Comparison of ENCODE assay signal across 2 cellular contexts in genomic region chr5:181224390-181225234, GRCh38.
TF ChIP-seq lines count a peak whose summit lies in the region.

No MANE protein-coding gene starts in this region.

TF ChIP-seq in SK-N-SH, 30 proteins besides CTCF, POLR2A, EP300 and RAD21 (continued from another document):
- TF ChIP-seq, protein P1, sequence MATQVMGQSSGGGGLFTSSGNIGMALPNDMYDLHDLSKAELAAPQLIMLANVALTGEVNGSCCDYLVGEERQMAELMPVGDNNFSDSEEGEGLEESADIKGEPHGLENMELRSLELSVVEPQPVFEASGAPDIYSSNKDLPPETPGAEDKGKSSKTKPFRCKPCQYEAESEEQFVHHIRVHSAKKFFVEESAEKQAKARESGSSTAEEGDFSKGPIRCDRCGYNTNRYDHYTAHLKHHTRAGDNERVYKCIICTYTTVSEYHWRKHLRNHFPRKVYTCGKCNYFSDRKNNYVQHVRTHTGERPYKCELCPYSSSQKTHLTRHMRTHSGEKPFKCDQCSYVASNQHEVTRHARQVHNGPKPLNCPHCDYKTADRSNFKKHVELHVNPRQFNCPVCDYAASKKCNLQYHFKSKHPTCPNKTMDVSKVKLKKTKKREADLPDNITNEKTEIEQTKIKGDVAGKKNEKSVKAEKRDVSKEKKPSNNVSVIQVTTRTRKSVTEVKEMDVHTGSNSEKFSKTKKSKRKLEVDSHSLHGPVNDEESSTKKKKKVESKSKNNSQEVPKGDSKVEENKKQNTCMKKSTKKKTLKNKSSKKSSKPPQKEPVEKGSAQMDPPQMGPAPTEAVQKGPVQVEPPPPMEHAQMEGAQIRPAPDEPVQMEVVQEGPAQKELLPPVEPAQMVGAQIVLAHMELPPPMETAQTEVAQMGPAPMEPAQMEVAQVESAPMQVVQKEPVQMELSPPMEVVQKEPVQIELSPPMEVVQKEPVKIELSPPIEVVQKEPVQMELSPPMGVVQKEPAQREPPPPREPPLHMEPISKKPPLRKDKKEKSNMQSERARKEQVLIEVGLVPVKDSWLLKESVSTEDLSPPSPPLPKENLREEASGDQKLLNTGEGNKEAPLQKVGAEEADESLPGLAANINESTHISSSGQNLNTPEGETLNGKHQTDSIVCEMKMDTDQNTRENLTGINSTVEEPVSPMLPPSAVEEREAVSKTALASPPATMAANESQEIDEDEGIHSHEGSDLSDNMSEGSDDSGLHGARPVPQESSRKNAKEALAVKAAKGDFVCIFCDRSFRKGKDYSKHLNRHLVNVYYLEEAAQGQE (IDR thresholded peaks at IDR 0.05; ENCODE audit: low read depth, low read length) = no peak
- no peak for TF ChIP-seq RCOR1 (IDR thresholded peaks at IDR 0.05; ENCODE audit: low read length)
- TF ChIP-seq POLR2AphosphoS5 (IDR thresholded peaks at IDR 0.05; ENCODE audit: low read depth, low read length) = no peak
- 0 out of 2 replicates have a peak, but pooled peaks have one; percentile 5 for TF ChIP-seq MAX (IDR thresholded peaks at IDR 0.05; ENCODE audit: low read depth)
- TF ChIP-seq NRF1 (IDR thresholded peaks at IDR 0.05; ENCODE audit: low read depth, low read length) = no peak
- TF ChIP-seq TEAD4 (IDR thresholded peaks at IDR 0.05; ENCODE audit: borderline replicate concordance, insufficient read depth) = no peak
- no peak for TF ChIP-seq CHD2 (IDR thresholded peaks at IDR 0.05; ENCODE audit: low read length, partially characterized antibody)
TF ChIP-seq in SK-N-SH: peak in this region for 1.

TF ChIP-seq in SK-N-SH treated with all-trans-retinoic acid at 6 μM for 48 hours, 23 proteins besides CTCF, POLR2A, EP300 and RAD21 (continued from another document):
- TF ChIP-seq, protein P2, sequence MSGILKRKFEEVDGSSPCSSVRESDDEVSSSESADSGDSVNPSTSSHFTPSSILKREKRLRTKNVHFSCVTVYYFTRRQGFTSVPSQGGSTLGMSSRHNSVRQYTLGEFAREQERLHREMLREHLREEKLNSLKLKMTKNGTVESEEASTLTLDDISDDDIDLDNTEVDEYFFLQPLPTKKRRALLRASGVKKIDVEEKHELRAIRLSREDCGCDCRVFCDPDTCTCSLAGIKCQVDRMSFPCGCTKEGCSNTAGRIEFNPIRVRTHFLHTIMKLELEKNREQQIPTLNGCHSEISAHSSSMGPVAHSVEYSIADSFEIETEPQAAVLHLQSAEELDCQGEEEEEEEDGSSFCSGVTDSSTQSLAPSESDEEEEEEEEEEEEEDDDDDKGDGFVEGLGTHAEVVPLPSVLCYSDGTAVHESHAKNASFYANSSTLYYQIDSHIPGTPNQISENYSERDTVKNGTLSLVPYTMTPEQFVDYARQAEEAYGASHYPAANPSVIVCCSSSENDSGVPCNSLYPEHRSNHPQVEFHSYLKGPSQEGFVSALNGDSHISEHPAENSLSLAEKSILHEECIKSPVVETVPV (CRISPR knock-in tag; IDR thresholded peaks at IDR 0.05) = no peak
- no peak for TF ChIP-seq ZC3H10 (CRISPR knock-in tag; IDR thresholded peaks at IDR 0.05)
- no peak for TF ChIP-seq ESRRG (CRISPR knock-in tag; IDR thresholded peaks at IDR 0.05)
- no peak for TF ChIP-seq CSDC2 (CRISPR knock-in tag; IDR thresholded peaks at IDR 0.05)
- no peak for TF ChIP-seq OSR1 (CRISPR knock-in tag; IDR thresholded peaks at IDR 0.05)
- TF ChIP-seq ZFP3 (CRISPR knock-in tag; IDR thresholded peaks at IDR 0.05) = no peak
- no peak for TF ChIP-seq SNAI2 (CRISPR knock-in tag; IDR thresholded peaks at IDR 0.05)
- TF ChIP-seq ZNF70 (CRISPR knock-in tag; IDR thresholded peaks at IDR 0.05) = no peak
- TF ChIP-seq POU6F1 (CRISPR knock-in tag; IDR thresholded peaks at IDR 0.05; ENCODE audit: borderline replicate concordance, low read depth) = no peak
